In genomic region chr7:100157334-100158228, GRCh38 we compare ENCODE assay signal across 8 cellular contexts. TPM values are rescaled to one million over a fixed set of nuclear protein-coding genes. Genes with fewer than 3 reads are reported as not detected.
DNase-seq lines count a peak whose midpoint lies in the region; ATAC-seq and TF ChIP-seq lines count a peak whose summit lies in the region.

No MANE protein-coding gene starts in this region.

- no peak for DNase-seq in activated CD4-positive, alpha-beta T cell treated with anti-CD3 and anti-CD28 coated beads, Interleukin-2, amount 10 ng/mL, durations not matched to agents 7 days and 5 days
- no peak for DNase-seq in activated CD4-positive, alpha-beta T cell treated with anti-CD3 and anti-CD28 coated beads for 48 hours
- DNase-seq in PC-3, result peak; percentile 67
- peak in 1 of 10 donors; percentile 28 for DNase-seq in dorsolateral prefrontal cortex
- DNase-seq in lung (ENCODE audit: low spot score), result no peak
- no peak for DNase-seq in upper lobe of right lung
- DNase-seq in COR-L47 (lab: John Stamatoyannopoulos, UW), result no peak

- H3K27ac ChIP-seq in PC-3 (ENCODE audit: low read length), result peak overlapping the region; percentile 31
- peak overlapping the region in 55 of 59 donors; percentile 51 to 96 (median 84) for H3K27ac ChIP-seq in dorsolateral prefrontal cortex
- peak overlapping the region; percentile 71 to 84 for H3K27ac ChIP-seq in lung (ENCODE audit: low read depth in 1 of 2, low read length in 1 of 2)
- H3K27ac ChIP-seq in upper lobe of right lung, result peak overlapping the region; percentile 85

- BruUV-seq in PC-3 (replicated peaks; lab: Mats Ljungman, UMichigan), result TSS peak; percentile 51

- H3K4me3 Mint-ChIP-seq in activated CD4-positive, alpha-beta T cell treated with anti-CD3 and anti-CD28 coated beads, Interleukin-2, amount 10 ng/mL, durations not matched to agents 7 days and 5 days, result peak overlapping the region; percentile 87

- H3K27ac Mint-ChIP-seq in activated CD4-positive, alpha-beta T cell treated with anti-CD3 and anti-CD28 coated beads, Interleukin-2, amount 10 ng/mL, durations not matched to agents 7 days and 5 days, result peak overlapping the region; percentile 87

- no peak overlapping the region for H2AFZ ChIP-seq in PC-3 (ENCODE audit: low read length)

- H3K9ac ChIP-seq in PC-3 (ENCODE audit: low read length), result peak overlapping the region; percentile 89

- peak overlapping the region; percentile 97 for H3K4me2 ChIP-seq in PC-3 (ENCODE audit: low read length)

- TF ChIP-seq CTCF in PC-3 (conservative IDR thresholded peaks at IDR 0.05; ENCODE audit: low read depth, low read length) (0 out of 2 replicates have a peak, but pooled peaks have one; percentile 17), dorsolateral prefrontal cortex (IDR thresholded peaks at IDR 0.05 in 54 of 56, conservative IDR thresholded peaks at IDR 0.05 in 2 of 56; ENCODE audit: low read depth in 1 of 56, partially characterized antibody in 56 of 56) (peak in 2 of 56 donors; percentile 5 to 9), lung (IDR thresholded peaks at IDR 0.05; ENCODE audit: control extremely low read depth, extremely low read depth) (no peak), upper lobe of right lung (IDR thresholded peaks at IDR 0.05) (no peak)

- H4K20me1 ChIP-seq in PC-3 (ENCODE audit: low read length), result peaks cover 6% of the 10 kb centered on the region; the same call in 1 of the 2 replicates

- 23 to 38% methylated on average over 25 to 32 of the region's 32 CpGs for WGBS in lung, 2 donors

- H3K36me3 Mint-ChIP-seq in activated CD4-positive, alpha-beta T cell treated with anti-CD3 and anti-CD28 coated beads, Interleukin-2, amount 10 ng/mL, durations not matched to agents 7 days and 5 days (ENCODE audit: low read depth), result peaks cover 37% of the 10 kb centered on the region

- H3K4me3 ChIP-seq in PC-3 (ENCODE audit: low read length) (peak overlapping the region; percentile 89), dorsolateral prefrontal cortex (peak overlapping the region; percentile 55 to 99 (median 90)), lung (peak overlapping the region; percentile 77), upper lobe of right lung (peak overlapping the region; percentile 98)

- POLR2A ChIA-PET in activated CD4-positive, alpha-beta T cell treated with anti-CD3 and anti-CD28 coated beads, Interleukin-2, amount 10 ng/mL, durations not matched to agents 7 days and 5 days (lab: Charles Lee), result interaction anchor here (1.0 kb wide), 1 partner anchor 10 kb away, joined by 3 read pairs; no protein-coding TSS in a partner anchor
- POLR2A ChIA-PET in PC-3 (lab: Charles Lee; ENCODE audit: unreplicated experiment), result no interaction called here

- ATAC-seq in PC-3 (peak; percentile 45), lung (ENCODE audit: insufficient read depth, low FRiP score) (peak; percentile 45), upper lobe of right lung (peak; percentile 62)
- ATAC-seq in activated CD4-positive, CD25-positive, alpha-beta regulatory T cell treated with anti-CD3 and anti-CD28 coated beads, Interleukin-2, amount 50 U/mL, for 24 hours, result no peak

- no peaks in the 10 kb centered on the region for H3K9me3 Mint-ChIP-seq in activated CD4-positive, alpha-beta T cell treated with anti-CD3 and anti-CD28 coated beads, Interleukin-2, amount 10 ng/mL, durations not matched to agents 7 days and 5 days

- H3F3A ChIP-seq in PC-3 (ENCODE audit: low read length, unreplicated experiment), result no peaks in the 10 kb centered on the region

- H3K79me2 ChIP-seq in PC-3 (ENCODE audit: low read length), result peaks cover 32% of the 10 kb centered on the region

- H3K9me3 ChIP-seq in PC-3 (ENCODE audit: low read length) (no peaks in the 10 kb centered on the region), lung (ENCODE audit: control insufficient read depth in 2 of 2, insufficient read depth in 1 of 2, low read length in 1 of 2) (no peaks in the 10 kb centered on the region), upper lobe of right lung (no peaks in the 10 kb centered on the region)

- CTCF ChIA-PET in activated CD4-positive, alpha-beta T cell treated with anti-CD3 and anti-CD28 coated beads, Interleukin-2, amount 10 ng/mL, durations not matched to agents 7 days and 5 days (lab: Charles Lee), result interaction anchor here (0.8 to 1.8 kb wide), 6 partner anchors 9 to 60 kb away, joined by 3 to 5 read pairs (median 3); partner anchors contain the start of gene GAL3ST4
- CTCF ChIA-PET in PC-3 (lab: Charles Lee), result no interaction called here

- H3K4me1 ChIP-seq in PC-3 (ENCODE audit: insufficient read depth, low read length), result peaks cover 14% of the 10 kb centered on the region
- H3K4me1 ChIP-seq in lung (ENCODE audit: control insufficient read depth in 2 of 2, insufficient read depth in 2 of 2, low read length in 2 of 2), result peaks cover 0 to 8% of the 10 kb centered on the region in 2 donors
- H3K4me1 ChIP-seq in upper lobe of right lung, result peaks cover 16% of the 10 kb centered on the region

- no peaks in the 10 kb centered on the region for H3K27me3 Mint-ChIP-seq in activated CD4-positive, alpha-beta T cell treated with anti-CD3 and anti-CD28 coated beads, Interleukin-2, amount 10 ng/mL, durations not matched to agents 7 days and 5 days

- H3K36me3 ChIP-seq in PC-3 (ENCODE audit: low read depth, low read length), result peaks cover 10% of the 10 kb centered on the region; the same call in 1 of the 2 replicates
- H3K36me3 ChIP-seq in lung (ENCODE audit: control insufficient read depth in 2 of 2, insufficient read depth in 2 of 2, low read length in 2 of 2), result peaks cover 8 to 32% of the 10 kb centered on the region in 2 donors
- peaks cover 25% of the 10 kb centered on the region for H3K36me3 ChIP-seq in upper lobe of right lung

- intact Hi-C loops in PC-3 (cut with micrococcal nuclease), result no loop called here
- intact Hi-C loops in dorsolateral prefrontal cortex (cut with DNase I), result loop anchor here (1.0 to 5.0 kb wide), 2 partner anchors 8 to 45 kb away; no protein-coding TSS in a partner anchor
- intact Hi-C loops in upper lobe of right lung (cut with DNase I), result no loop called here

- no peaks in the 10 kb centered on the region for H3K9me2 ChIP-seq in PC-3 (replicated peaks; ENCODE audit: low read length)

- no peaks in the 10 kb centered on the region for H3K27me3 ChIP-seq in PC-3 (ENCODE audit: low read length)
- H3K27me3 ChIP-seq in dorsolateral prefrontal cortex, result no peaks in the 10 kb centered on the region
- no peaks in the 10 kb centered on the region for H3K27me3 ChIP-seq in lung (ENCODE audit: control insufficient read depth, insufficient read depth)
- H3K27me3 ChIP-seq in upper lobe of right lung, result no peaks in the 10 kb centered on the region

- H3K4me1 Mint-ChIP-seq in activated CD4-positive, alpha-beta T cell treated with anti-CD3 and anti-CD28 coated beads, Interleukin-2, amount 10 ng/mL, durations not matched to agents 7 days and 5 days, result peaks cover 66% of the 10 kb centered on the region

RNA-seq across cellular contexts. Expression of gene TRAPPC14, which starts 0.9 kb away (rescaled TPM):
- total RNA-seq in activated CD4-positive, alpha-beta T cell treated with anti-CD3 and anti-CD28 coated beads, Interleukin-2, amount 10 ng/mL, durations not matched to agents 7 days and 5 days, result 10 to 100 TPM; 54.0 to 54.6 TPM
- total RNA-seq in PC-3 (2014; rRNA removed) (19.2 and 20.3 TPM in 2 replicates), dorsolateral prefrontal cortex (10 to 100 TPM; 16.3 to 52.5 (median 30.3) TPM), lung (10 to 100 TPM in 1 of 2 donors, 1 to 10 TPM in 1; 9.8 to 27.9 TPM), upper lobe of right lung (19.7 TPM)
- 10 to 100 TPM; 19.5 to 19.6 TPM for polyA plus RNA-seq in lung

RNA-seq across cellular contexts. Expression of gene LAMTOR4, which starts 8.9 kb away (rescaled TPM):
- total RNA-seq in activated CD4-positive, alpha-beta T cell treated with anti-CD3 and anti-CD28 coated beads, Interleukin-2, amount 10 ng/mL, durations not matched to agents 7 days and 5 days, result 100 to 1,000 TPM; 124 to 172 TPM
- total RNA-seq in PC-3 (2014; rRNA removed), result 107 and 146 TPM in 2 replicates
- 100 to 1,000 TPM in 106 of 120 experiments, 10 to 100 TPM in 14; 88.6 to 150 (median 113) TPM for total RNA-seq in dorsolateral prefrontal cortex
- 100 to 1,000 TPM in 1 of 2 donors, 10 to 100 TPM in 1; 63.4 to 134 TPM for total RNA-seq in lung
- polyA plus RNA-seq in lung, result 100 to 1,000 TPM; 240 to 288 TPM
- total RNA-seq in upper lobe of right lung, result 105 TPM

RNA-seq across cellular contexts. Expression of gene GAL3ST4, which starts 10.8 kb away (rescaled TPM):
- total RNA-seq in activated CD4-positive, alpha-beta T cell treated with anti-CD3 and anti-CD28 coated beads, Interleukin-2, amount 10 ng/mL, durations not matched to agents 7 days and 5 days, result 10 to 100 TPM; 14.2 to 15.6 TPM
- total RNA-seq in PC-3 (2014; rRNA removed), result 0.23 and 1.1 TPM in 2 replicates
- 10 to 100 TPM in 13 of 120 experiments, 1 to 10 TPM in 107; 2.6 to 14.0 (median 6.2) TPM for total RNA-seq in dorsolateral prefrontal cortex
- 1 to 10 TPM; 6.1 to 8.0 TPM for total RNA-seq in lung
- polyA plus RNA-seq in lung, result 1 to 10 TPM; 1.5 to 4.2 TPM
- total RNA-seq in upper lobe of right lung, result 4.4 TPM

RNA-seq across cellular contexts. Expression of gene GPC2, which starts 19.6 kb away (rescaled TPM):
- total RNA-seq in activated CD4-positive, alpha-beta T cell treated with anti-CD3 and anti-CD28 coated beads, Interleukin-2, amount 10 ng/mL, durations not matched to agents 7 days and 5 days, result 10 to 100 TPM; 13.9 to 20.9 TPM
- total RNA-seq in PC-3 (2014; rRNA removed) (1.6 and 2.3 TPM in 2 replicates), dorsolateral prefrontal cortex (1 to 10 TPM in 118 of 120 experiments, under 1 TPM in 2; 0.84 to 7.1 (median 2.4) TPM), lung (1 to 10 TPM; 1.4 to 2.1 TPM), upper lobe of right lung (0.49 TPM)
- polyA plus RNA-seq in lung, result under 1 TPM; 0.61 to 0.68 TPM

RNA-seq across cellular contexts. Expression of gene STAG3, which starts 20.1 kb away (rescaled TPM):
- total RNA-seq in activated CD4-positive, alpha-beta T cell treated with anti-CD3 and anti-CD28 coated beads, Interleukin-2, amount 10 ng/mL, durations not matched to agents 7 days and 5 days, result 10 to 100 TPM; 24.2 to 24.7 TPM
- total RNA-seq in PC-3 (2014; rRNA removed), result 0.07 and 1.2 TPM in 2 replicates
- 1 to 10 TPM in 119 of 120 experiments, under 1 TPM in 1; 0.87 to 7.2 (median 2.7) TPM for total RNA-seq in dorsolateral prefrontal cortex
- total RNA-seq in lung, result 1 to 10 TPM; 2.0 to 2.1 TPM
- polyA plus RNA-seq in lung, result 1 to 10 TPM; 2.0 to 2.8 TPM
- 2.3 TPM for total RNA-seq in upper lobe of right lung

Comparison
In these comparisons a context has a peak if more than half of its experiments do, and no peak if none do; other contexts are left out.
1. ATAC-seq: peak in PC-3 (single experiment), lung (single experiment) and upper lobe of right lung (single experiment); none in activated CD4-positive, CD25-positive, alpha-beta regulatory T cell treated with anti-CD3 and anti-CD28 coated beads, Interleukin-2, amount 50 U/mL, for 24 hours (0 of 2).
2. H3K27ac ChIP-seq: peak in every context shown above with its lines; median percentile 85 in upper lobe of right lung; 84 in dorsolateral prefrontal cortex; 78 in lung; 31 in PC-3.
3. intact Hi-C loops: an anchor here in dorsolateral prefrontal cortex (1.0 to 5.0 kb wide); none called in PC-3 and upper lobe of right lung.
4. Peak in every context shown above with its lines, with median percentiles within 50 percentile points of each other: H3K4me3 ChIP-seq.